27 cellular contexts compared by ENCODE assay signal in the genomic region with DNA sequence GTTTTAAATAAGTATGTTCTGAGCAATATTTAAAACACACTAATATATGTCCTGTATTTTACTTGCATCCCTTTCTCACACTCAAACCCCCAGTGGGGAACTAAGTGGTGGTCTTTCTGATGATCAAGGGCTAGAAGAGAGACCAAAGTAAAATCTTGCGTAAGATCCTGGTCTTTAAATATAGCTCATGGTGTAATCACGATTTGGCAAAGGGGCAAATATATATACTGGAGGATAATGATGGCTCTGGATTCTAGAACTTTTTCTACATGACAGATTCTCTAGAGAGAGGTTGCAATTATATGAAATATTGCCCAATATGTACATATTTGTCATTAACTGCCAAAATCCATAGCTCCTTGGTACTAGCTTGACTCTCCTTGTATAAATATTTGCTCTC.
"Had no signal": no experiment of that assay in that cellular context is flagged by ENCODE, and none has a peak within 500 bp of the region (broad histone marks: within the 10 kb centered on the region; RNA-seq: fewer than 3 reads in every experiment).

No MANE protein-coding gene starts in this region.

- ATAC-seq: Right ventricle myocardium inferior, T-cell had no signal

- H3K4me3 Mint-ChIP-seq: IgD-negative memory B cell; T-cell; T-helper 1 cell treated with Interleukin-12 subunit alpha and Interleukin-12 subunit beta and Interleukin-4 antibody, amounts not matched to agents 30 μg/mL and 1 μg/mL, for 36 hours had no signal

- H3K9me3 Mint-ChIP-seq: IgD-negative memory B cell had no signal

- H3K27ac Mint-ChIP-seq: IgD-negative memory B cell; T-cell; T-helper 1 cell treated with Interleukin-12 subunit alpha and Interleukin-12 subunit beta and Interleukin-4 antibody, amounts not matched to agents 30 μg/mL and 1 μg/mL, for 36 hours had no signal

- H3K36me3 Mint-ChIP-seq: IgD-negative memory B cell, T-cell had no signal

- DNase-seq: KBM-7; MV-4-11; NCI-H1092; NCI-H1105 treated with DMSO at 0.1 percent for 48 hours; NCI-H1417 treated with DMSO at 0.1 percent for 48 hours; NCI-H146; NCI-H1694 treated with DMSO at 0.1 percent for 48 hours; NCI-H1930; NCI-H2081; NCI-H2107; NCI-H226; NCI-H446; NCI-H510A; NCI-H524 treated with DMSO at 0.1 percent for 48 hours; NCI-H69; NCI-H774; NK-92 treated with Interleukin-12 subunit alpha and Interleukin-12 subunit beta, amount 100 ng/mL, for 24 hours; OCI-M1; PC-9; Peyer's patch; SHP77 treated with DMSO at 0.1 percent for 48 hours; SK-N-SH; SW 1271; T-cell had no signal

- H3K4me1 Mint-ChIP-seq: T-cell had no signal

- H3K27me3 Mint-ChIP-seq: IgD-negative memory B cell, T-cell had no signal
